ENCODE assay signal across 14 cellular contexts in the genomic region with DNA sequence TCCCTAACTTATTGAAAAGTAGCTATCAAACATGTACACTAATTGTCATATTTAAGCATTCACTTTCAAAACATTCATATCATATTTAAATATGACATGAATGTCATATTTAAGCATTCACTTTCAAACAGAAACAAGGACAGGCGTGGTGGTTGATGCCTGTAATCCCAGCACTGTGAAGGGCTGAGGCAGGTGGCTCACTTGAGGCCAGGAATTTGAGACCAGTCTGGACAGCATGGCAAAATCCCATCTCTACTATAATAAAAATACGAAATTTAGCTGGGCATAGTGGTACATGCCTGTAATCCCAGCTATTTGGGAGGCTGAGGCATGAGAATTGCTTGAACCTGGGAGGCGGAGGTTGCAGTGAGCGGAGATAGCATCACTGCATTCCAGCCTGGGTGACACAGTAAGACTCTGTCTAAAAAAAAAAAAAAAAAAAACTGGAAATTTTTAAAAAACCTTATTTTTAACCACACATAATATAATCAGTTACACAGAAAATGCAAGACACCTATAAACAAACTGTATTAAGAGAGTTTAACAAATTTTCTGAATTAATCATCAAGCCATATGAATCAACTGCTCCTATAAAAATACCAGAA.
"Had no signal": no experiment of that assay in that cellular context is flagged by ENCODE, and none has a peak within 500 bp of the region (broad histone marks: within the 10 kb centered on the region; RNA-seq: fewer than 3 reads in every experiment).

No MANE protein-coding gene starts in this region.

- DNase-seq: activated CD4-positive, alpha-beta T cell treated with anti-CD3 and anti-CD28 coated beads for 4 hours; activated CD8-positive, alpha-beta T cell treated with anti-CD3 and anti-CD28 coated beads for 36 hours; activated effector memory CD4-positive, alpha-beta T cell treated with Interleukin-2 at 50 U/mL for 16 hours; activated T-cell treated with anti-CD3 and anti-CD28 coated beads, Interleukin-2, amount 50 U/mL, for 4 hours; amniotic stem cell; effector memory CD4-positive, alpha-beta T cell; foreskin melanocyte; lower lobe of right lung; ovary; stimulated activated CD4-positive, alpha-beta T cell treated with anti-CD3 and anti-CD28 coated beads, Interleukin-2, amount 100 ng/mL, for 24 hours; uterus had no signal

- H3K36me3 ChIP-seq: lower lobe of right lung, ovary, thoracic aorta, uterus had no signal

- H3K27me3 ChIP-seq: ovary, uterus had no signal

- H3K4me1 ChIP-seq: uterus had no signal

- ATAC-seq: activated CD8-positive, alpha-beta T cell treated with anti-CD3 and anti-CD28 coated beads for 36 hours; activated T-cell treated with anti-CD3 and anti-CD28 coated beads, Interleukin-2, amount 50 U/mL, for 4 hours; lower lobe of right lung; sciatic nerve had no signal

- H3K4me3 ChIP-seq: lower lobe of right lung, ovary, thoracic aorta, uterus had no signal

- H3K9me3 ChIP-seq: ovary, thoracic aorta, uterus had no signal

- H3K27ac ChIP-seq: lower lobe of right lung, ovary, thoracic aorta, uterus, VCaP had no signal
